Comparison of ENCODE assay signal across 1 cellular context in the genomic region with DNA sequence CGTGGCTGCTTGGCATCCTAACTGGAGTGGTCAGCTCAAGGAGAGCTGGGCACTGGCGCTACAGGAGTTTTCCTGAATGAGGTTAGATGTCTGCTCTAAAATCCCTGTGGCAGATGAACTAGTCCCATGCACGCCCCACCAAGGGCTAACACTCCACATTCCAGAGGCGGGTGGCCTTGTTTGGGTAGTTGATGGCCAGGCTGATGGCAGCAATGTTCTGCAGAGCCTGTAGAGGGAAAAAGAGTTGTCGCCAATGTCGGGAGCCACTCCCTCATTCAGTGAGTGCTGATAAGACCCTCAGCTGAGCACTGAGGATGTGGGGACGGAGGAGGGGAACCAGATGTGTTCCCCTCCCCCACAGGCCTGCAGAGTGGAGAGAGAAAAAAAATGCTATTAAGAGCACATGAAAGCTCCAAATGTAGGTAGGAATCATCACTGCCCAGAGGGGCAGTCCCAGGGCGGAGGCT.
TF ChIP-seq lines count a peak whose summit lies in the region.

No MANE protein-coding gene starts in this region.

TF ChIP-seq in K562, 482 proteins besides CTCF, POLR2A, EP300 and RAD21 (continues in another document):
- peak; percentile 83 for TF ChIP-seq DACH1 (IDR thresholded peaks at IDR 0.05; ENCODE audit: partially characterized antibody)
- TF ChIP-seq TRIM24 (IDR thresholded peaks at IDR 0.05), result peak in 1 of 2 experiments; percentile 60; a peak in 2 of 4 replicates
- peak; percentile 70; the same call in 1 of the 2 replicates for TF ChIP-seq DPF2 (IDR thresholded peaks at IDR 0.05)
- peak; percentile 33; the same call in 1 of the 2 replicates for TF ChIP-seq ZNF766 (CRISPR knock-in tag; conservative IDR thresholded peaks at IDR 0.05)
- TF ChIP-seq, protein P1, sequence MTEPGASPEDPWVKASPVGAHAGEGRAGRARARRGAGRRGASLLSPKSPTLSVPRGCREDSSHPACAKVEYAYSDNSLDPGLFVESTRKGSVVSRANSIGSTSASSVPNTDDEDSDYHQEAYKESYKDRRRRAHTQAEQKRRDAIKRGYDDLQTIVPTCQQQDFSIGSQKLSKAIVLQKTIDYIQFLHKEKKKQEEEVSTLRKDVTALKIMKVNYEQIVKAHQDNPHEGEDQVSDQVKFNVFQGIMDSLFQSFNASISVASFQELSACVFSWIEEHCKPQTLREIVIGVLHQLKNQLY (CRISPR knock-in tag; conservative IDR thresholded peaks at IDR 0.05), result no peak
- peak; percentile 82 for TF ChIP-seq KLF16 (IDR thresholded peaks at IDR 0.05)
- TF ChIP-seq ARID1B (IDR thresholded peaks at IDR 0.05), result peak; percentile 63
- peak; percentile 61 for TF ChIP-seq CBFA2T2 (conservative IDR thresholded peaks at IDR 0.05)
- TF ChIP-seq TEAD4 (IDR thresholded peaks at IDR 0.05; ENCODE audit: low read length), result peak; percentile 55
- no peak for TF ChIP-seq TEAD4 (CRISPR knock-in tag; IDR thresholded peaks at IDR 0.05; ENCODE audit: borderline replicate concordance)
- TF ChIP-seq SPI1 (IDR thresholded peaks at IDR 0.05; ENCODE audit: borderline replicate concordance, low read depth, low read length), result 0 out of 2 replicates have a peak, but pooled peaks have one; percentile 23
- TF ChIP-seq, protein P2, sequence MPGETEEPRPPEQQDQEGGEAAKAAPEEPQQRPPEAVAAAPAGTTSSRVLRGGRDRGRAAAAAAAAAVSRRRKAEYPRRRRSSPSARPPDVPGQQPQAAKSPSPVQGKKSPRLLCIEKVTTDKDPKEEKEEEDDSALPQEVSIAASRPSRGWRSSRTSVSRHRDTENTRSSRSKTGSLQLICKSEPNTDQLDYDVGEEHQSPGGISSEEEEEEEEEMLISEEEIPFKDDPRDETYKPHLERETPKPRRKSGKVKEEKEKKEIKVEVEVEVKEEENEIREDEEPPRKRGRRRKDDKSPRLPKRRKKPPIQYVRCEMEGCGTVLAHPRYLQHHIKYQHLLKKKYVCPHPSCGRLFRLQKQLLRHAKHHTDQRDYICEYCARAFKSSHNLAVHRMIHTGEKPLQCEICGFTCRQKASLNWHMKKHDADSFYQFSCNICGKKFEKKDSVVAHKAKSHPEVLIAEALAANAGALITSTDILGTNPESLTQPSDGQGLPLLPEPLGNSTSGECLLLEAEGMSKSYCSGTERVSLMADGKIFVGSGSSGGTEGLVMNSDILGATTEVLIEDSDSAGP (CRISPR knock-in tag; IDR thresholded peaks at IDR 0.05), result no peak
- TF ChIP-seq NCOR1 (IDR thresholded peaks at IDR 0.05), result peak; percentile 49
- TF ChIP-seq TAF9B (IDR thresholded peaks at IDR 0.05; ENCODE audit: partially characterized antibody), result peak; percentile 58
- TF ChIP-seq POLR3A (IDR thresholded peaks at IDR 0.05; ENCODE audit: borderline replicate concordance, extremely low read depth, insufficient read depth, insufficient read length), result no peak
- TF ChIP-seq LEF1 (IDR thresholded peaks at IDR 0.05), result 0 out of 2 replicates have a peak, but pooled peaks have one; percentile 55
- TF ChIP-seq CGGBP1 (CRISPR knock-in tag; IDR thresholded peaks at IDR 0.05), result no peak
- TF ChIP-seq MYNN (IDR thresholded peaks at IDR 0.05), result peak; percentile 38; the same call in 1 of the 2 replicates
- no peak for TF ChIP-seq MYNN (CRISPR knock-in tag; IDR thresholded peaks at IDR 0.05)
- TF ChIP-seq MAZ (CRISPR knock-in tag; conservative IDR thresholded peaks at IDR 0.05 in 1 of 2, IDR thresholded peaks at IDR 0.05 in 1 of 2), result 0 out of 4 replicates have a peak, but pooled peaks of 1 of the 2 experiments have one; percentile 41
- TF ChIP-seq SIN3A (IDR thresholded peaks at IDR 0.05; ENCODE audit: borderline replicate concordance in 2 of 2, control insufficient read depth in 1 of 2, low read depth in 2 of 2, low read length in 2 of 2), result peak in 1 of 2 experiments; percentile 58; a peak in 1 of 4 replicates
- TF ChIP-seq JUND (IDR thresholded peaks at IDR 0.05; ENCODE audit: borderline replicate concordance, low read depth, low read length), result peak; percentile 43
- no peak; the same call in 2 of the 3 replicates for TF ChIP-seq JUND (tag; IDR thresholded peaks at IDR 0.05; ENCODE audit: borderline replicate concordance, low read depth, low read length)
- no peak for TF ChIP-seq PRMT5 (CRISPR knock-in tag; IDR thresholded peaks at IDR 0.05)
- TF ChIP-seq TAL1 (IDR thresholded peaks at IDR 0.05), result peak; percentile 11; the same call in 1 of the 2 replicates
- TF ChIP-seq ZNF311 (CRISPR knock-in tag; IDR thresholded peaks at IDR 0.05), result no peak
- 0 out of 2 replicates have a peak, but pooled peaks have one; percentile 12 for TF ChIP-seq BHLHE40 (IDR thresholded peaks at IDR 0.05; ENCODE audit: low read length)
- no peak for TF ChIP-seq CHD1 (IDR thresholded peaks at IDR 0.05; ENCODE audit: low read length)
- TF ChIP-seq KDM1A (IDR thresholded peaks at IDR 0.05), result 0 out of 4 replicates have a peak, but pooled peaks of 1 of the 2 experiments have one; percentile 23
- peak; percentile 45; the same call in 1 of the 2 replicates for TF ChIP-seq CTBP1 (IDR thresholded peaks at IDR 0.05; ENCODE audit: borderline replicate concordance)
- peak; percentile 83 for TF ChIP-seq CBFA2T3 (IDR thresholded peaks at IDR 0.05)
- TF ChIP-seq ZSCAN32 (CRISPR knock-in tag; IDR thresholded peaks at IDR 0.05), result no peak
- TF ChIP-seq TEAD1 (CRISPR knock-in tag; IDR thresholded peaks at IDR 0.05), result peak; percentile 29 to 83; a peak in 3 of 4 replicates
- 0 out of 2 replicates have a peak, but pooled peaks have one; percentile 36 for TF ChIP-seq POLR2AphosphoS5 (IDR thresholded peaks at IDR 0.05; ENCODE audit: control insufficient read depth, insufficient read depth, low read depth, low read length)
- no peak for TF ChIP-seq THAP7 (CRISPR knock-in tag; IDR thresholded peaks at IDR 0.05)
- TF ChIP-seq ZNF785 (CRISPR knock-in tag; IDR thresholded peaks at IDR 0.05), result no peak
- no peak for TF ChIP-seq ZNF354B (CRISPR knock-in tag; IDR thresholded peaks at IDR 0.05)
- TF ChIP-seq SMAD4 (CRISPR knock-in tag; conservative IDR thresholded peaks at IDR 0.05), result peak; percentile 64
- TF ChIP-seq ZNF347 (CRISPR knock-in tag; IDR thresholded peaks at IDR 0.05; ENCODE audit: low read depth), result no peak
- TF ChIP-seq, protein P3, sequence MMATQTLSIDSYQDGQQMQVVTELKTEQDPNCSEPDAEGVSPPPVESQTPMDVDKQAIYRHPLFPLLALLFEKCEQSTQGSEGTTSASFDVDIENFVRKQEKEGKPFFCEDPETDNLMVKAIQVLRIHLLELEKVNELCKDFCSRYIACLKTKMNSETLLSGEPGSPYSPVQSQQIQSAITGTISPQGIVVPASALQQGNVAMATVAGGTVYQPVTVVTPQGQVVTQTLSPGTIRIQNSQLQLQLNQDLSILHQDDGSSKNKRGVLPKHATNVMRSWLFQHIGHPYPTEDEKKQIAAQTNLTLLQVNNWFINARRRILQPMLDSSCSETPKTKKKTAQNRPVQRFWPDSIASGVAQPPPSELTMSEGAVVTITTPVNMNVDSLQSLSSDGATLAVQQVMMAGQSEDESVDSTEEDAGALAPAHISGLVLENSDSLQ (IDR thresholded peaks at IDR 0.05), result 0 out of 2 replicates have a peak, but pooled peaks have one; percentile 4
- no peak for TF ChIP-seq ZC3H4 (CRISPR knock-in tag; IDR thresholded peaks at IDR 0.05; ENCODE audit: borderline replicate concordance)
- peak; percentile 54; the same call in 1 of the 2 replicates for TF ChIP-seq VEZF1 (CRISPR knock-in tag; IDR thresholded peaks at IDR 0.05)
- TF ChIP-seq L3MBTL2 (IDR thresholded peaks at IDR 0.05), result peak; percentile 30; the same call in 1 of the 2 replicates
- TF ChIP-seq GABPB1 (CRISPR knock-in tag; IDR thresholded peaks at IDR 0.05), result 0 out of 2 replicates have a peak, but pooled peaks have one; percentile 39
- peak; percentile 79; the same call in 1 of the 2 replicates for TF ChIP-seq RNF2 (IDR thresholded peaks at IDR 0.05)
- peak; percentile 53; the same call in 1 of the 2 replicates for TF ChIP-seq ZBED1 (IDR thresholded peaks at IDR 0.05)
- 0 out of 2 replicates have a peak, but pooled peaks have one; percentile 21 for TF ChIP-seq DMBX1 (CRISPR knock-in tag; IDR thresholded peaks at IDR 0.05; ENCODE audit: borderline replicate concordance)
- peak in 1 of 2 experiments; percentile 35; a peak in 1 of 4 replicates for TF ChIP-seq HDAC1 (IDR thresholded peaks at IDR 0.05)
- TF ChIP-seq SP1 (CRISPR knock-in tag; IDR thresholded peaks at IDR 0.05), result peak; percentile 60; the same call in 1 of the 2 replicates
- peak; percentile 68; the same call in 1 of the 2 replicates for TF ChIP-seq ZNF263 (CRISPR knock-in tag; IDR thresholded peaks at IDR 0.05; ENCODE audit: borderline replicate concordance)
- TF ChIP-seq ZNF830 (CRISPR knock-in tag; IDR thresholded peaks at IDR 0.05), result no peak
- TF ChIP-seq ZBTB7A (IDR thresholded peaks at IDR 0.05; ENCODE audit: borderline replicate concordance, control insufficient read depth, low read depth, low read length), result peak; percentile 82
- TF ChIP-seq, protein P4, sequence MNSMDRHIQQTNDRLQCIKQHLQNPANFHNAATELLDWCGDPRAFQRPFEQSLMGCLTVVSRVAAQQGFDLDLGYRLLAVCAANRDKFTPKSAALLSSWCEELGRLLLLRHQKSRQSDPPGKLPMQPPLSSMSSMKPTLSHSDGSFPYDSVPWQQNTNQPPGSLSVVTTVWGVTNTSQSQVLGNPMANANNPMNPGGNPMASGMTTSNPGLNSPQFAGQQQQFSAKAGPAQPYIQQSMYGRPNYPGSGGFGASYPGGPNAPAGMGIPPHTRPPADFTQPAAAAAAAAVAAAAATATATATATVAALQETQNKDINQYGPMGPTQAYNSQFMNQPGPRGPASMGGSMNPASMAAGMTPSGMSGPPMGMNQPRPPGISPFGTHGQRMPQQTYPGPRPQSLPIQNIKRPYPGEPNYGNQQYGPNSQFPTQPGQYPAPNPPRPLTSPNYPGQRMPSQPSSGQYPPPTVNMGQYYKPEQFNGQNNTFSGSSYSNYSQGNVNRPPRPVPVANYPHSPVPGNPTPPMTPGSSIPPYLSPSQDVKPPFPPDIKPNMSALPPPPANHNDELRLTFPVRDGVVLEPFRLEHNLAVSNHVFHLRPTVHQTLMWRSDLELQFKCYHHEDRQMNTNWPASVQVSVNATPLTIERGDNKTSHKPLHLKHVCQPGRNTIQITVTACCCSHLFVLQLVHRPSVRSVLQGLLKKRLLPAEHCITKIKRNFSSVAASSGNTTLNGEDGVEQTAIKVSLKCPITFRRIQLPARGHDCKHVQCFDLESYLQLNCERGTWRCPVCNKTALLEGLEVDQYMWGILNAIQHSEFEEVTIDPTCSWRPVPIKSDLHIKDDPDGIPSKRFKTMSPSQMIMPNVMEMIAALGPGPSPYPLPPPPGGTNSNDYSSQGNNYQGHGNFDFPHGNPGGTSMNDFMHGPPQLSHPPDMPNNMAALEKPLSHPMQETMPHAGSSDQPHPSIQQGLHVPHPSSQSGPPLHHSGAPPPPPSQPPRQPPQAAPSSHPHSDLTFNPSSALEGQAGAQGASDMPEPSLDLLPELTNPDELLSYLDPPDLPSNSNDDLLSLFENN (IDR thresholded peaks at IDR 0.05; ENCODE audit: low read depth in 2 of 2, low read length in 2 of 2), result 0 out of 4 replicates have a peak, but pooled peaks of 1 of the 2 experiments have one; percentile 15
- no peak for TF ChIP-seq TAF7 (tag; IDR thresholded peaks at IDR 0.05)
- TF ChIP-seq PHB (CRISPR knock-in tag; IDR thresholded peaks at IDR 0.05), result no peak
- no peak for TF ChIP-seq HDAC3 (IDR thresholded peaks at IDR 0.05; ENCODE audit: borderline replicate concordance, partially characterized antibody)
- peak in 1 of 2 experiments; percentile 86; a peak in 2 of 4 replicates for TF ChIP-seq RCOR1 (IDR thresholded peaks at IDR 0.05; ENCODE audit: borderline replicate concordance in 1 of 2, low read depth in 2 of 2, low read length in 2 of 2)
- TF ChIP-seq CHD2 (IDR thresholded peaks at IDR 0.05; ENCODE audit: low read depth, low read length), result peak; percentile 45; the same call in 1 of the 2 replicates
- peak; percentile 51; the same call in 1 of the 2 replicates for TF ChIP-seq GATA2 (CRISPR knock-in tag; IDR thresholded peaks at IDR 0.05)
- TF ChIP-seq NEUROD1 (IDR thresholded peaks at IDR 0.05; ENCODE audit: borderline replicate concordance, low read depth, low read length, partially characterized antibody), result peak; percentile 35
- peak; percentile 86 for TF ChIP-seq ZNF384 (IDR thresholded peaks at IDR 0.05; ENCODE audit: low read depth, low read length)
- TF ChIP-seq, protein P5, sequence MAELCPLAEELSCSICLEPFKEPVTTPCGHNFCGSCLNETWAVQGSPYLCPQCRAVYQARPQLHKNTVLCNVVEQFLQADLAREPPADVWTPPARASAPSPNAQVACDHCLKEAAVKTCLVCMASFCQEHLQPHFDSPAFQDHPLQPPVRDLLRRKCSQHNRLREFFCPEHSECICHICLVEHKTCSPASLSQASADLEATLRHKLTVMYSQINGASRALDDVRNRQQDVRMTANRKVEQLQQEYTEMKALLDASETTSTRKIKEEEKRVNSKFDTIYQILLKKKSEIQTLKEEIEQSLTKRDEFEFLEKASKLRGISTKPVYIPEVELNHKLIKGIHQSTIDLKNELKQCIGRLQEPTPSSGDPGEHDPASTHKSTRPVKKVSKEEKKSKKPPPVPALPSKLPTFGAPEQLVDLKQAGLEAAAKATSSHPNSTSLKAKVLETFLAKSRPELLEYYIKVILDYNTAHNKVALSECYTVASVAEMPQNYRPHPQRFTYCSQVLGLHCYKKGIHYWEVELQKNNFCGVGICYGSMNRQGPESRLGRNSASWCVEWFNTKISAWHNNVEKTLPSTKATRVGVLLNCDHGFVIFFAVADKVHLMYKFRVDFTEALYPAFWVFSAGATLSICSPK (IDR thresholded peaks at IDR 0.05; ENCODE audit: borderline replicate concordance), result no peak
- 0 out of 2 replicates have a peak, but pooled peaks have one; percentile 16 for TF ChIP-seq ZNF24 (IDR thresholded peaks at IDR 0.05)
- no peak for TF ChIP-seq FOXA3 (CRISPR knock-in tag; conservative IDR thresholded peaks at IDR 0.05 in 1 of 2, IDR thresholded peaks at IDR 0.05 in 1 of 2)
- TF ChIP-seq TAF15 (IDR thresholded peaks at IDR 0.05; ENCODE audit: low read depth, low read length), result no peak
